In the genomic region with DNA sequence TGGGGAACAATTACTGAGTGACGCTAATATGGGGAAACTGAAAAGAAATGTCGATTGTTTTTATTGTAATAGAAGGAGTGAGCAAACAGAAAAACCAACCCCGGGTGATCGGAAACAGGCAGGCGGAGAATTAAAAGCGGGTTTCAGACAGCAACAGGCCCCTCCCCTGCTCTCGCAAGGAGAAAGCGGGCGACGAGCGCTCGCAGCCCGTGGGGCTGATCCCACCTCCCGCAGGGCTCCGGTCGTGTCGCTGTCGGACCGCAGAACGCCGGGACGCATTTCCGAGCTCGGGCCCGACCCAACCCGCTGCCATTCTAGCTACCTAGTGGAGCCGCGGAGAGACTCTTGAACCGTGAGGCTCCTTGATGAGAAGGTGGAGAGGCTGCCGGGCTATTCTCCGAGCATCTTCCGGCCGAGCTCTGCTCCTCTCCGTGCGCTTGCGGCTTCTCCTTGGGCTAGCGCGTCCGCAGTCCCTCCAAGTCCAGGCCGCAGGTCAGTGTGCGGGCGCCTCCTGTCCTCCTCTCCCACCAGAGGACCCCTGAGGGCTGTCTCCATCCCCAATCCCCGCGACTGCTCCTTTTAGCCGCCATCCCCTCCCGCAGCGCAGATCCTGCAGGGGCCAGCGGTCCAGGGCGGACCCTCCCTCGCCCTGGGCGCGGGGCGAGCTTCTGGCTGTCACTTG, we compare ENCODE assay signal across 13 cellular contexts. TPM values are rescaled to one million over a fixed set of nuclear protein-coding genes. Genes with fewer than 3 reads are reported as not detected.
DNase-seq lines count a peak whose midpoint lies in the region; ATAC-seq, FAIRE-seq and TF ChIP-seq lines count a peak whose summit lies in the region.
"Had no signal": no experiment of that assay in that cellular context is flagged by ENCODE, and none has a peak within 500 bp of the region (broad histone marks: within the 10 kb centered on the region; RNA-seq: fewer than 3 reads in every experiment).

No MANE protein-coding gene starts in this region.

- no peak overlapping the region for H4K91ac ChIP-seq in IMR-90 (ENCODE audit: insufficient read depth, low read depth, low read length)

- TF ChIP-seq CTCF in IMR-90 (conservative IDR thresholded peaks at IDR 0.05; ENCODE audit: low read depth, low read length), result no peak
- TF ChIP-seq CTCF in psoas muscle (IDR thresholded peaks at IDR 0.05), result no peak
- TF ChIP-seq CTCF in foreskin keratinocyte (conservative IDR thresholded peaks at IDR 0.05), result no peak

- TF ChIP-seq POLR2A in IMR-90 (IDR thresholded peaks at IDR 0.05; ENCODE audit: low read depth, low read length), result no peak

- H3K9me3 Mint-ChIP-seq in CD4-positive, alpha-beta memory T cell, result peaks cover 0 to 14% (median 11%) of the 10 kb centered on the region in 8 donors

- H4K8ac ChIP-seq in IMR-90 (ENCODE audit: low read depth in 2 of 2, low read length in 2 of 2), result no peak overlapping the region

- no peak overlapping the region for H2AK9ac ChIP-seq in IMR-90 (replicated peaks; ENCODE audit: low read depth, low read length, poor library complexity)

- H3K36me3 Mint-ChIP-seq in CD4-positive, alpha-beta memory T cell, result peaks cover 0 to 1% of the 10 kb centered on the region in 2 donors

- H4K5ac ChIP-seq in IMR-90 (ENCODE audit: low read depth, low read length), result no peak overlapping the region

- H2BK5ac ChIP-seq in IMR-90 (ENCODE audit: low read depth, low read length, poor library complexity, severe bottlenecking), result no peak overlapping the region

- no TSS peak for BruUV-seq in IMR-90 (replicated peaks; lab: Mats Ljungman, UMichigan)

- no peak overlapping the region for H3K4ac ChIP-seq in IMR-90 (ENCODE audit: low read depth, low read length)

- dilution Hi-C loops in IMR-90 (cut with HindIII; ENCODE audit: low sequenced_read_pairs, unreplicated experiment), result no loop called here

- no peak overlapping the region for H2BK120ac ChIP-seq in IMR-90 (ENCODE audit: low read depth, low read length)

- POLR2A ChIA-PET in CD4-positive, alpha-beta memory T cell (lab: Charles Lee; ENCODE audit: partially characterized antibody), result no interaction called here
- POLR2A ChIA-PET in IMR-90 (lab: Charles Lee; ENCODE audit: unreplicated experiment), result interaction anchor here (0.7 kb wide), 1 partner anchor 285 kb away, joined by 5 read pairs; no protein-coding TSS in a partner anchor

- no peak overlapping the region for H3K27ac ChIP-seq in CD4-positive, alpha-beta memory T cell (ENCODE audit: low read depth, low read length)
- H3K27ac ChIP-seq in IMR-90 (ENCODE audit: insufficient read depth, low read length) (no peak overlapping the region), psoas muscle (no peak overlapping the region), foreskin keratinocyte (no peak overlapping the region), small intestine (ENCODE audit: low read depth in 1 of 2, low read length in 1 of 2) (no peak overlapping the region)
- H3K27ac ChIP-seq: transverse colon had no signal

- peaks cover 48% of the 10 kb centered on the region for H3K27me3 ChIP-seq in CD4-positive, alpha-beta memory T cell (ENCODE audit: insufficient read depth, low read length)
- H3K27me3 ChIP-seq in IMR-90 (ENCODE audit: control insufficient read depth, insufficient read depth, low read length) (peaks cover 96% of the 10 kb centered on the region), psoas muscle (ENCODE audit: insufficient read depth in 3 of 3, low read length in 2 of 3) (peaks cover 5 to 100% (median 61%) of the 10 kb centered on the region in 3 donors), foreskin keratinocyte (peaks cover 99% of the 10 kb centered on the region), small intestine (ENCODE audit: control insufficient read depth in 2 of 2, insufficient read depth in 2 of 2, low read length in 2 of 2) (peaks cover 21 to 84% of the 10 kb centered on the region in 2 donors)

- 1% methylated on average over 11 of the region's 53 CpGs; no CpG with 5 or more reads in 1 of the 2 experiments for WGBS in IMR-90 (ENCODE audit: extremely low coverage in 2 of 2, insufficient read length in 1 of 2), 2 experiments
- WGBS in psoas muscle, 3 donors, result 2% methylated on average over 35 to 53 of the region's 53 CpGs
- WGBS in small intestine, 3 donors, result 4 to 7% (median 5%) methylated on average over 45 to 53 of the region's 53 CpGs

- no peak overlapping the region for H3K23ac ChIP-seq in IMR-90 (ENCODE audit: low read depth, low read length)

- CTCF ChIA-PET in CD4-positive, alpha-beta memory T cell (lab: Charles Lee; ENCODE audit: partially characterized antibody), result no interaction called here
- CTCF ChIA-PET in IMR-90 (lab: Yijun Ruan, JAX), result no interaction called here

- H2AFZ ChIP-seq in IMR-90 (replicated peaks; ENCODE audit: low read length, poor library complexity), result peak overlapping the region; percentile 34

- H3K9me1 ChIP-seq in IMR-90 (ENCODE audit: insufficient read depth, low read length), result no peaks in the 10 kb centered on the region

- H3K79me1 ChIP-seq in IMR-90 (ENCODE audit: low read depth in 1 of 2, low read length in 2 of 2), result no peaks in the 10 kb centered on the region

- H2BK15ac ChIP-seq in IMR-90 (ENCODE audit: low read depth, low read length), result no peak overlapping the region

- no peak overlapping the region for H2AK5ac ChIP-seq in IMR-90 (ENCODE audit: low read depth, low read length)

- intact Hi-C loops in CD4-positive, alpha-beta memory T cell (cut with micrococcal nuclease), result no loop called here
- intact Hi-C loops in IMR-90 (cut with micrococcal nuclease) (no loop called here), psoas muscle (cut with DNase I) (loop anchor here in 1 of 2 donors (10.0 kb wide), 1 partner anchor 153 kb away; no protein-coding TSS in a partner anchor)

- H3K4me3 Mint-ChIP-seq in CD4-positive, alpha-beta memory T cell, result peak overlapping the region in 6 of 8 donors; percentile 10 to 72 (median 30)

- H3K9me3 ChIP-seq in CD4-positive, alpha-beta memory T cell (ENCODE audit: control insufficient read depth in 1 of 2, low read length in 2 of 2), result no peaks in the 10 kb centered on the region
- peaks cover 12% of the 10 kb centered on the region for H3K9me3 ChIP-seq in IMR-90 (ENCODE audit: control insufficient read depth, insufficient read depth, low read length)
- no peaks in the 10 kb centered on the region for H3K9me3 ChIP-seq in psoas muscle
- H3K9me3 ChIP-seq in small intestine (ENCODE audit: control insufficient read depth, low read depth), result no peaks in the 10 kb centered on the region
- H3K9me3 ChIP-seq: transverse colon had no signal

- H3K9ac ChIP-seq in IMR-90 (ENCODE audit: low read depth, low read length), result no peak overlapping the region

- peaks cover 23% of the 10 kb centered on the region for H3K4me1 ChIP-seq in CD4-positive, alpha-beta memory T cell (ENCODE audit: insufficient read depth, low read length)
- H3K4me1 ChIP-seq in IMR-90 (ENCODE audit: control insufficient read depth, insufficient read depth, low read length) (peaks cover 4% of the 10 kb centered on the region; the same call in 1 of the 2 replicates), psoas muscle (peaks cover 5% of the 10 kb centered on the region), foreskin keratinocyte (no peaks in the 10 kb centered on the region), small intestine (ENCODE audit: control insufficient read depth in 2 of 2, insufficient read depth in 1 of 2, low read depth in 1 of 2, low read length in 1 of 2) (peaks cover 2 to 12% of the 10 kb centered on the region in 2 donors)

- H2BK20ac ChIP-seq in IMR-90 (ENCODE audit: low read depth, low read length), result no peak overlapping the region

- no peak overlapping the region for H3K18ac ChIP-seq in IMR-90 (ENCODE audit: low read depth, low read length)

- H3K4me2 ChIP-seq in IMR-90 (ENCODE audit: low read depth, low read length), result peak overlapping the region; percentile 74

- H3K4me1 Mint-ChIP-seq in CD4-positive, alpha-beta memory T cell, result peaks cover 20 to 62% (median 35%) of the 10 kb centered on the region in 4 donors

- no peak overlapping the region for H3K4me3 ChIP-seq in CD4-positive, alpha-beta memory T cell (ENCODE audit: low read length in 2 of 2)
- H3K4me3 ChIP-seq in IMR-90 (ENCODE audit: insufficient read depth, low read depth, low read length), result peak overlapping the region; percentile 3; the same call in 1 of the 2 replicates
- peak overlapping the region; percentile 60 for H3K4me3 ChIP-seq in psoas muscle
- H3K4me3 ChIP-seq in small intestine (ENCODE audit: low read depth in 1 of 2, low read length in 2 of 2), result no peak overlapping the region

- H3K14ac ChIP-seq in IMR-90 (replicated peaks; ENCODE audit: low read depth, low read length), result no peak overlapping the region

- H3K36me3 ChIP-seq in CD4-positive, alpha-beta memory T cell (ENCODE audit: insufficient read depth, low read length), result no peaks in the 10 kb centered on the region
- H3K36me3 ChIP-seq in IMR-90 (ENCODE audit: control insufficient read depth, insufficient read depth, low read length) (no peaks in the 10 kb centered on the region), psoas muscle (ENCODE audit: insufficient read depth in 1 of 2, low read depth in 1 of 2) (no peaks in the 10 kb centered on the region), small intestine (ENCODE audit: control insufficient read depth in 2 of 2, insufficient read depth in 2 of 2, low read length in 2 of 2) (no peaks in the 10 kb centered on the region)
- H3K36me3 ChIP-seq: transverse colon had no signal

- H3K27me3 Mint-ChIP-seq in CD4-positive, alpha-beta memory T cell, result peaks cover 66 to 75% of the 10 kb centered on the region in 2 donors

- ATAC-seq in IMR-90 (ENCODE audit: low read depth) (0 out of 2 replicates have a peak, but pooled peaks have one; percentile 16), esophagus mucosa (peak; percentile 14), psoas muscle (peak; percentile 12 to 32 (median 28)), foreskin keratinocyte (no peak)
- ATAC-seq: activated naive CD4-positive, alpha-beta T cell treated with anti-CD3 and anti-CD28 coated beads, Interleukin-2, amount 50 U/mL, for 72 hours had no signal

- no peak for TF ChIP-seq RAD21 in IMR-90 (IDR thresholded peaks at IDR 0.05; ENCODE audit: low read length)

- H3K56ac ChIP-seq in IMR-90 (ENCODE audit: extremely low read depth, insufficient read depth, low read length), result no peak overlapping the region

- no peaks in the 10 kb centered on the region; the same call in 1 of the 2 replicates for H4K20me1 ChIP-seq in IMR-90 (ENCODE audit: insufficient read depth, low read length)

- no peak for DNase-seq in CD4-positive, alpha-beta memory T cell
- no peak for DNase-seq in IMR-90
- no peak for DNase-seq in psoas muscle
- no peak for DNase-seq in dermis blood vessel endothelial cell
- DNase-seq in ACHN, result no peak
- DNase-seq in foreskin keratinocyte, result no peak
- DNase-seq in small intestine, result no peak
- DNase-seq: hypothalamus, NCI-H2081, transverse colon had no signal

- in situ Hi-C loops in IMR-90 (cut with MboI; ENCODE audit: low sequenced_read_pairs) (loop anchor here (10.0 kb wide), 1 partner anchor 487 kb away; no protein-coding TSS in a partner anchor), ACHN (cut with HindIII; ENCODE audit: low pct_ligation_motif_present, low pct_unique_long_range_greater_than_20kb, low sequenced_read_pairs) (no loop called here)

- FAIRE-seq in small intestine (lab: Jason Lieb, UNC), result no peak

- H3K27ac Mint-ChIP-seq in CD4-positive, alpha-beta memory T cell, result no peak overlapping the region

RNA-seq across cellular contexts. Expression of gene PAX9, which starts 4.1 kb away (rescaled TPM):
- total RNA-seq in CD4-positive, alpha-beta memory T cell, result not detected
- polyA plus RNA-seq in CD4-positive, alpha-beta memory T cell, result under 1 TPM in 1 of 2 donors, not detected in 1; 0.03 TPM
- total RNA-seq in IMR-90 (2012; rRNA removed) (not detected in 2 replicates), esophagus mucosa (83.6 TPM), psoas muscle (1 to 10 TPM in 1 of 4 donors, under 1 TPM in 3; 0.24 to 1.4 (median 0.56) TPM), dermis blood vessel endothelial cell (0.37 TPM in 1 of 2 replicates, not detected in the other), foreskin keratinocyte (0.03 and 0.18 TPM in 2 replicates)
- polyA plus RNA-seq in IMR-90 (2012; rRNA removed) (not detected in 2 replicates), psoas muscle (under 1 TPM; 0.13 to 0.49 (median 0.47) TPM), foreskin keratinocyte (0.02 and 0.07 TPM in 2 replicates), small intestine (under 1 TPM in 1 of 3 donors, not detected in 2; 0.03 TPM)
- not detected in 2 replicates for polyA plus RNA-seq in IMR-90 (2012; cell fraction: cytosol; rRNA removed)
- polyA plus RNA-seq in IMR-90 (2012; cell fraction: nucleus; rRNA removed; ENCODE audit: low replicate concordance), result not detected in 2 replicates
- total RNA-seq: activated naive CD4-positive, alpha-beta T cell treated with anti-CD3 and anti-CD28 coated beads, Interleukin-2, amount 50 U/mL, for 72 hours; T-helper 2 cell treated with Interferon-gamma antibody and Interleukin-4, amounts not matched to agents 100 ng/mL and 5 ng/mL, for 36 hours had no signal

Comparison
In these comparisons a context has a peak if more than half of its experiments do, and no peak if none do; other contexts are left out.
1. H3K4me3 ChIP-seq: peak in IMR-90 (single experiment) and psoas muscle (single experiment); none in CD4-positive, alpha-beta memory T cell (0 of 2) and small intestine (0 of 2).
2. RNA of gene PAX9, which starts 4.1 kb away (total RNA-seq): 83.6 TPM in esophagus mucosa (single experiment); 0.24 to 1.4 TPM in psoas muscle, 0.03 to 0.18 TPM in foreskin keratinocyte, not detected in CD4-positive, alpha-beta memory T cell, not detected in IMR-90 and 0.37 TPM in dermis blood vessel endothelial cell; every median in the first group is over 10 times any median in the second.